17 cellular contexts compared by ENCODE assay signal in genomic region chr5:65817936-65818335, GRCh38.
"Had no signal": no experiment of that assay in that cellular context is flagged by ENCODE, and none has a peak within 500 bp of the region (broad histone marks: within the 10 kb centered on the region; RNA-seq: fewer than 3 reads in every experiment).

No MANE protein-coding gene starts in this region.

- H3K27ac Mint-ChIP-seq: activated CD8-positive, alpha-beta T cell treated with anti-CD3 and anti-CD28 coated beads, Interleukin-2, amount 10 ng/mL, durations not matched to agents 7 days and 5 days; activated naive CD4-positive, alpha-beta T cell treated with anti-CD3 and anti-CD28 coated beads, Interleukin-2, amount 50 U/mL, for 72 hours; activated T-cell treated with anti-CD3 and anti-CD28 coated beads, Interleukin-2, amount 50 U/mL, for 72 hours; stimulated activated naive CD8-positive, alpha-beta T cell treated with anti-CD3 and anti-CD28 coated beads, Interleukin-15, Interleukin-2, amounts not matched to agents 100 ng/mL and 50 ng/mL, for 24 hours had no signal

- H3K36me3 ChIP-seq: neutrophil, thoracic aorta had no signal

- H3K27me3 Mint-ChIP-seq: stimulated activated naive CD8-positive, alpha-beta T cell treated with anti-CD3 and anti-CD28 coated beads, Interleukin-15, Interleukin-2, amounts not matched to agents 100 ng/mL and 50 ng/mL, for 24 hours had no signal

- H3K27ac ChIP-seq: body of pancreas, gastroesophageal sphincter, neutrophil, right lobe of liver, SJCRH30, thoracic aorta had no signal

- ATAC-seq: activated CD8-positive, alpha-beta T cell treated with anti-CD3 and anti-CD28 coated beads, Interleukin-2, amount 10 ng/mL, durations not matched to agents 7 days and 5 days; activated naive CD4-positive, alpha-beta T cell treated with anti-CD3 and anti-CD28 coated beads, Interleukin-2, amount 50 U/mL, for 72 hours; activated T-cell treated with anti-CD3 and anti-CD28 coated beads, Interleukin-2, amount 50 U/mL, for 72 hours; body of pancreas; gastroesophageal sphincter had no signal

- H3K4me3 ChIP-seq: body of pancreas, gastroesophageal sphincter, right lobe of liver, SJCRH30, smooth muscle cell, thoracic aorta had no signal

- H3K4me1 ChIP-seq: body of pancreas, gastroesophageal sphincter, SJCRH30 had no signal

- H3K27me3 ChIP-seq: body of pancreas, gastroesophageal sphincter, neutrophil, right lobe of liver, SJCRH30 had no signal

- H3K9me3 Mint-ChIP-seq: activated naive CD4-positive, alpha-beta T cell treated with anti-CD3 and anti-CD28 coated beads, Interleukin-2, amount 50 U/mL, for 72 hours; activated T-cell treated with anti-CD3 and anti-CD28 coated beads, Interleukin-2, amount 50 U/mL, for 72 hours; stimulated activated naive CD8-positive, alpha-beta T cell treated with anti-CD3 and anti-CD28 coated beads, Interleukin-15, Interleukin-2, amounts not matched to agents 100 ng/mL and 50 ng/mL, for 24 hours had no signal

- H3K4me2 ChIP-seq: smooth muscle cell had no signal

- H3K9me3 ChIP-seq: body of pancreas, gastroesophageal sphincter, neutrophil, right lobe of liver, SJCRH30, thoracic aorta had no signal

- H3K4me3 Mint-ChIP-seq: activated CD8-positive, alpha-beta T cell treated with anti-CD3 and anti-CD28 coated beads, Interleukin-2, amount 10 ng/mL, durations not matched to agents 7 days and 5 days; activated T-cell treated with anti-CD3 and anti-CD28 coated beads, Interleukin-2, amount 50 U/mL, for 72 hours; stimulated activated naive CD8-positive, alpha-beta T cell treated with anti-CD3 and anti-CD28 coated beads, Interleukin-15, Interleukin-2, amounts not matched to agents 100 ng/mL and 50 ng/mL, for 24 hours had no signal

- DNase-seq: activated CD4-positive, alpha-beta T cell treated with anti-CD3 and anti-CD28 coated beads for 4 hours; activated CD8-positive, alpha-beta memory T cell treated with anti-CD3 and anti-CD28 coated beads, Interleukin-2, amount 50 U/mL, for 48 hours; activated CD8-positive, alpha-beta T cell treated with anti-CD3 and anti-CD28 coated beads, Interleukin-2, amount 10 ng/mL, durations not matched to agents 7 days and 5 days; activated gamma-delta T cell; activated T-cell treated with anti-CD3 and anti-CD28 coated beads, Interleukin-2, amount 50 U/mL, for 72 hours; body of pancreas; dermis blood vessel endothelial cell; kidney glomerular epithelial cell; right lobe of liver; SJCRH30; T-helper 2 cell had no signal
